ENCODE assay signal across 8 cellular contexts in genomic region chr7:74290590-74290950, GRCh38. TPM values are rescaled to one million over a fixed set of nuclear protein-coding genes. Genes with fewer than 3 reads are reported as not detected.
DNase-seq lines count a peak whose midpoint lies in the region; ATAC-seq and TF ChIP-seq lines count a peak whose summit lies in the region.

No MANE protein-coding gene starts in this region.

- H3F3A ChIP-seq in DOHH2 (ENCODE audit: control insufficient read depth, insufficient read depth): peaks cover 4% of the 10 kb centered on the region

- no peak for DNase-seq in NT2/D1 (ENCODE audit: low read depth, low spot score)
- DNase-seq in esophagus squamous epithelium (lab: John Stamatoyannopoulos, UW): no peak
- DNase-seq in progenitor cell of endocrine pancreas (ENCODE audit: low spot score, unreplicated experiment): no peak
- no peak for DNase-seq in OCI-M1 (lab: John Stamatoyannopoulos, UW)
- DNase-seq in A172 (ENCODE audit: low spot score): no peak
- DNase-seq in NCI-H2081 (lab: John Stamatoyannopoulos, UW): no peak

- H3K27ac Mint-ChIP-seq in progenitor cell of endocrine pancreas: no peak overlapping the region

- H3K27ac ChIP-seq in DOHH2 (ENCODE audit: low read depth, low read length): no peak overlapping the region
- H3K27ac ChIP-seq in esophagus squamous epithelium: peak overlapping the region; percentile 80 to 88 (median 86)

- H3K4me2 ChIP-seq in DOHH2 (ENCODE audit: low read length): peak overlapping the region; percentile 90

- no peak for ATAC-seq in HG02759 (IDR thresholded peaks at IDR 0.05; ENCODE audit: unreplicated experiment)

- 0% methylated on average over 1 of the region's 9 CpGs; no CpG with 5 or more reads in 1 of the 2 donors for WGBS in esophagus squamous epithelium, 2 donors

- peak overlapping the region; percentile 80 for H3K9ac ChIP-seq in NT2/D1 (ENCODE audit: insufficient read length, low read depth)

- no peaks in the 10 kb centered on the region for H3K9me3 Mint-ChIP-seq in progenitor cell of endocrine pancreas (ENCODE audit: low read depth)

- H3K4me1 ChIP-seq in DOHH2 (ENCODE audit: control insufficient read depth, low read length) (peaks cover 36% of the 10 kb centered on the region), NT2/D1 (ENCODE audit: insufficient read depth, insufficient read length) (peaks cover 15% of the 10 kb centered on the region), esophagus squamous epithelium (peaks cover 26 to 76% (median 38%) of the 10 kb centered on the region in 3 donors)

- peak overlapping the region; percentile 71 for H3K4me3 Mint-ChIP-seq in progenitor cell of endocrine pancreas (ENCODE audit: low read depth)

- H3K79me2 ChIP-seq in DOHH2 (ENCODE audit: control insufficient read depth, low read length): peaks cover 47% of the 10 kb centered on the region

- peak overlapping the region; percentile 79 for H3K4me3 ChIP-seq in DOHH2 (ENCODE audit: low read length)
- peak overlapping the region; percentile 75 for H3K4me3 ChIP-seq in NT2/D1 (ENCODE audit: insufficient read length, low read depth)
- peak overlapping the region; percentile 62 to 94 (median 74) for H3K4me3 ChIP-seq in esophagus squamous epithelium

- TF ChIP-seq POLR2A in esophagus squamous epithelium (IDR thresholded peaks at IDR 0.05): no peak

- H3K36me3 ChIP-seq in DOHH2 (ENCODE audit: control insufficient read depth, low read length): no peaks in the 10 kb centered on the region
- H3K36me3 ChIP-seq in NT2/D1 (ENCODE audit: insufficient read depth, insufficient read length, low read length): peaks cover 4% of the 10 kb centered on the region
- no peaks in the 10 kb centered on the region for H3K36me3 ChIP-seq in esophagus squamous epithelium

- TF ChIP-seq CTCF in DOHH2 (IDR thresholded peaks at IDR 0.05; ENCODE audit: low read depth, low read length, poor library complexity, severe bottlenecking) (no peak), esophagus squamous epithelium (IDR thresholded peaks at IDR 0.05) (no peak), progenitor cell of endocrine pancreas (IDR thresholded peaks at IDR 0.05; ENCODE audit: unreplicated experiment) (no peak)

- H4K20me1 ChIP-seq in DOHH2 (ENCODE audit: control insufficient read depth, insufficient read depth, low read depth, low read length): 0 out of 2 replicates have a peak, but pooled peaks cover 10% of the 10 kb centered on the region

- H3K27me3 Mint-ChIP-seq in progenitor cell of endocrine pancreas: peaks cover 16% of the 10 kb centered on the region

- no peaks in the 10 kb centered on the region for H3K9me2 ChIP-seq in DOHH2 (replicated peaks; ENCODE audit: control insufficient read depth, low read length)

- H3K27me3 ChIP-seq in DOHH2 (ENCODE audit: control insufficient read depth, low read length) (peaks cover 11% of the 10 kb centered on the region), NT2/D1 (ENCODE audit: insufficient read depth, insufficient read length) (peaks cover 38% of the 10 kb centered on the region), esophagus squamous epithelium (peaks cover 0 to 11% (median 0%) of the 10 kb centered on the region in 4 donors)

- H3K36me3 Mint-ChIP-seq in progenitor cell of endocrine pancreas (ENCODE audit: insufficient read depth): no peaks in the 10 kb centered on the region

- intact Hi-C loops in esophagus squamous epithelium (cut with DNase I): no loop called here

- H3K9me3 ChIP-seq in DOHH2 (ENCODE audit: control insufficient read depth, insufficient read depth, low read length) (no peaks in the 10 kb centered on the region), NT2/D1 (ENCODE audit: insufficient read depth, low read length) (no peaks in the 10 kb centered on the region), esophagus squamous epithelium (no peaks in the 10 kb centered on the region)

- peaks cover 44% of the 10 kb centered on the region for H3K4me1 Mint-ChIP-seq in progenitor cell of endocrine pancreas (ENCODE audit: low read depth)

RNA-seq across cellular contexts. Expression of gene CLIP2, which starts 1.4 kb away (rescaled TPM):
- total RNA-seq in esophagus squamous epithelium (10 to 100 TPM in 2 of 4 donors, 1 to 10 TPM in 2; 5.6 to 20.8 (median 10.2) TPM), progenitor cell of endocrine pancreas (39.9 and 42.0 TPM in 2 replicates)
- total RNA-seq in A172 (2014; rRNA removed; shearing (Covaris generic)): 43.9 and 47.4 TPM in 2 replicates

RNA-seq across cellular contexts. Expression of gene RFC2, which starts 36.4 kb away (rescaled TPM):
- total RNA-seq in esophagus squamous epithelium: 10 to 100 TPM; 12.5 to 37.9 (median 22.4) TPM
- total RNA-seq in progenitor cell of endocrine pancreas: 37.0 and 42.1 TPM in 2 replicates
- 99.1 and 138 TPM in 2 replicates for total RNA-seq in A172 (2014; rRNA removed; shearing (Covaris generic))
